In genomic region chr12:3119745-3120660, GRCh38 we compare ENCODE assay signal across 9 cellular contexts. TPM values are rescaled to one million over a fixed set of nuclear protein-coding genes. Genes with fewer than 3 reads are reported as not detected.
DNase-seq lines count a peak whose midpoint lies in the region; ATAC-seq, FAIRE-seq and TF ChIP-seq lines count a peak whose summit lies in the region.
"Had no signal": no experiment of that assay in that cellular context is flagged by ENCODE, and none has a peak within 500 bp of the region (broad histone marks: within the 10 kb centered on the region; RNA-seq: fewer than 3 reads in every experiment).

No MANE protein-coding gene starts in this region.

- no peak overlapping the region for H3K27ac ChIP-seq in neural progenitor cell

- peaks cover 6% of the 10 kb centered on the region for H3K9me3 Mint-ChIP-seq in neural progenitor cell
- H3K9me3 Mint-ChIP-seq: CD4-positive, CD25-positive, alpha-beta regulatory T cell had no signal

- TF ChIP-seq CTCF in fibroblast of mammary gland (conservative IDR thresholded peaks at IDR 0.05; ENCODE audit: control insufficient read depth, insufficient read depth, low read depth, low read length) = no peak
- no peak for TF ChIP-seq CTCF in neural progenitor cell (IDR thresholded peaks at IDR 0.05)

- peak overlapping the region; percentile 21 for H3K4me3 Mint-ChIP-seq in neural progenitor cell
- H3K4me3 Mint-ChIP-seq: CD4-positive, CD25-positive, alpha-beta regulatory T cell had no signal

- no peak overlapping the region for H2AFZ ChIP-seq in neural progenitor cell (replicated peaks)

- H3K4me2 ChIP-seq in neural progenitor cell = no peak overlapping the region

- H3K36me3 Mint-ChIP-seq in neural progenitor cell = peaks cover 6% of the 10 kb centered on the region
- H3K36me3 Mint-ChIP-seq: CD4-positive, CD25-positive, alpha-beta regulatory T cell had no signal

- no peak overlapping the region for H3K9ac ChIP-seq in neural progenitor cell

- DNase-seq in AG08396 (ENCODE audit: low spot score) (peak; percentile 45), RCC 7860 (ENCODE audit: low spot score) (peak; percentile 10), fibroblast of mammary gland (ENCODE audit: low read depth) (peak; percentile 30), neural progenitor cell (ENCODE audit: low spot score) (no peak), superior temporal gyrus (ENCODE audit: extremely low spot score) (no peak)
- no peak for DNase-seq in stimulated activated CD4-positive, alpha-beta T cell treated with anti-CD3 and anti-CD28 coated beads, Interleukin-12 subunit alpha, Interleukin-12 subunit beta, amount 100 ng/mL, for 4 hours

- no peaks in the 10 kb centered on the region for H3K36me3 ChIP-seq in neural progenitor cell

- no peak overlapping the region for H3K4me3 ChIP-seq in fibroblast of mammary gland (ENCODE audit: control insufficient read depth, low read depth, low read length)
- no peak overlapping the region for H3K4me3 ChIP-seq in neural progenitor cell

- FAIRE-seq in RCC 7860 (lab: Jason Lieb, UNC) = no peak

- H3K27ac Mint-ChIP-seq in neural progenitor cell = peak overlapping the region; percentile 78

- H3K27me3 ChIP-seq in neural progenitor cell = no peaks in the 10 kb centered on the region

- H3F3A ChIP-seq in neural progenitor cell (ENCODE audit: low read depth) = no peaks in the 10 kb centered on the region

- H3K4me1 ChIP-seq in neural progenitor cell = peaks cover 9% of the 10 kb centered on the region

- H3K4me1 Mint-ChIP-seq in neural progenitor cell = peaks cover 44% of the 10 kb centered on the region

- no peaks in the 10 kb centered on the region for H4K20me1 ChIP-seq in neural progenitor cell (ENCODE audit: low read depth)

- H3K79me2 ChIP-seq in neural progenitor cell (ENCODE audit: low read depth) = no peaks in the 10 kb centered on the region

- H3K9me3 ChIP-seq in neural progenitor cell (ENCODE audit: low read depth) = no peaks in the 10 kb centered on the region

- ATAC-seq in HG03039 (IDR thresholded peaks at IDR 0.05; ENCODE audit: unreplicated experiment) = no peak
- no peak for ATAC-seq in GM19324 (IDR thresholded peaks at IDR 0.05; ENCODE audit: low FRiP score, unreplicated experiment)

- H3K27me3 Mint-ChIP-seq in neural progenitor cell (ENCODE audit: insufficient read depth, low read depth) = no peaks in the 10 kb centered on the region

RNA-seq across cellular contexts. Expression of gene TSPAN9, which starts 42.8 kb away (rescaled TPM):
- 7.8 and 26.2 TPM in 2 replicates for total RNA-seq in neural progenitor cell (ENCODE audit: low replicate concordance)

Comparison
In these comparisons a context has a peak if more than half of its experiments do, and no peak if none do; other contexts are left out.
1. DNase-seq: peak in AG08396 (single experiment), RCC 7860 (single experiment) and fibroblast of mammary gland (single experiment); none in neural progenitor cell (single experiment), stimulated activated CD4-positive, alpha-beta T cell treated with anti-CD3 and anti-CD28 coated beads, Interleukin-12 subunit alpha, Interleukin-12 subunit beta, amount 100 ng/mL, for 4 hours (single experiment) and superior temporal gyrus (single experiment).